In the genomic region with DNA sequence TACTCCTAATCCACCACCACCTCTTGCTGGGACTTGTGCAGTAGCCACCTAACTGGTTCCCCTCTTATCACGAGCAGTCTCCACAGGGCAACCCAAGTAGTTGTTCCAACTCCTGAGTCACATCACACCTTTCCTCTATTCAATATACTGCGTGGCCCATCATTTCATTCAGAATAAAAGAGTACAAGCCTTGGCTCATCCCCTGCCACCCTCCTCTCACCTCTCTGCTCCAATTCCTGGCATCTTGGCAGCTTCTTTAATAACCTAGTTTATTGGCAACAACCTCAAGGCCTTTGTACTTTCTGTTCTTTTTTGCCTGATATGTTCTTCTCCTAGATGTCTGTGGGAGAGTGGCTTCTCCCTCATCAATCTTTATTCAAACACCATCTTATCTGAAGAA, we compare ENCODE assay signal across 15 cellular contexts.
A peak's percentile ranks its signal among the peaks of the same experiment; 100 is the strongest.
DNase-seq lines count a peak whose midpoint lies in the region; ATAC-seq, FAIRE-seq and TF ChIP-seq lines count a peak whose summit lies in the region.
"Had no signal": no experiment of that assay in that cellular context is flagged by ENCODE, and none has a peak within 500 bp of the region (broad histone marks: within the 10 kb centered on the region; RNA-seq: fewer than 3 reads in every experiment).

No MANE protein-coding gene starts in this region.

- DNase-seq in HTR-8/SVneo (ENCODE audit: insufficient read length, low spot score): no peak
- DNase-seq in bronchial epithelial cell (ENCODE audit: low read depth): no peak
- no peak for DNase-seq in trophoblast cell
- no peak for DNase-seq in H54 (ENCODE audit: insufficient read length, low spot score)
- no peak for DNase-seq in dermis blood vessel endothelial cell
- DNase-seq: ACHN; CD4-positive, CD25-positive, alpha-beta regulatory T cell; DMS79 had no signal

- ATAC-seq in stimulated activated memory B cell treated with anti-CD40 and anti-IgM and Interleukin-4, amounts not matched to agents 10 μg/mL and 1 μg/mL and 100 μg/mL, for 72 hours: peak; percentile 36
- no peak for ATAC-seq in GM18517 (IDR thresholded peaks at IDR 0.05; ENCODE audit: unreplicated experiment)
- ATAC-seq: GM23338 had no signal

- H3K4me3 Mint-ChIP-seq in stimulated activated memory B cell treated with anti-CD40 and anti-IgM and Interleukin-4, amounts not matched to agents 10 μg/mL and 1 μg/mL and 100 μg/mL, for 72 hours: no peak overlapping the region
- H3K4me3 Mint-ChIP-seq: CD4-positive, CD25-positive, alpha-beta regulatory T cell; GM23338 had no signal

- no peak overlapping the region for H2AK5ac ChIP-seq in trophoblast cell (ENCODE audit: low read length)

- WGBS in trophoblast cell (ENCODE audit: extremely low coverage, insufficient coverage, insufficient read length): no CpG with 5 or more reads among the region's 2 CpGs

- H3K9me3 Mint-ChIP-seq in stimulated activated memory B cell treated with anti-CD40 and anti-IgM and Interleukin-4, amounts not matched to agents 10 μg/mL and 1 μg/mL and 100 μg/mL, for 72 hours: no peaks in the 10 kb centered on the region
- H3K9me3 Mint-ChIP-seq: CD4-positive, CD25-positive, alpha-beta regulatory T cell; GM23338 had no signal

- H3K27me3 ChIP-seq in bronchial epithelial cell (ENCODE audit: control insufficient read depth, insufficient read depth, low read length) (no peaks in the 10 kb centered on the region), trophoblast cell (ENCODE audit: insufficient read depth, low read length) (no peaks in the 10 kb centered on the region)
- H3K27me3 ChIP-seq: BLaER1 treated with 17β-estradiol and CSF1 and Interleukin-3, amounts not matched to agents 10 nM and 100 nM had no signal

- H2BK12ac ChIP-seq in trophoblast cell (ENCODE audit: low read length): peak overlapping the region; percentile 9

- no peak overlapping the region for H3K18ac ChIP-seq in trophoblast cell (ENCODE audit: low read length)

- FAIRE-seq in HTR-8/SVneo (lab: Jason Lieb, UNC): peak; percentile 52
- peak; percentile 40 for FAIRE-seq in bronchial epithelial cell (lab: Jason Lieb, UNC)
- FAIRE-seq in H54 (lab: Jason Lieb, UNC): no peak
- FAIRE-seq: G401.6, GM12891 had no signal

- no peak overlapping the region for H3K4me3 ChIP-seq in bronchial epithelial cell (ENCODE audit: low read depth, low read length)
- H3K4me3 ChIP-seq in trophoblast cell (ENCODE audit: low read depth, low read length): no peak overlapping the region
- H3K4me3 ChIP-seq: BLaER1 treated with 17β-estradiol and CSF1 and Interleukin-3, amounts not matched to agents 10 nM and 100 nM; GM23338; HAP-1 had no signal

- H3K4me1 Mint-ChIP-seq in stimulated activated memory B cell treated with anti-CD40 and anti-IgM and Interleukin-4, amounts not matched to agents 10 μg/mL and 1 μg/mL and 100 μg/mL, for 72 hours: no peaks in the 10 kb centered on the region
- H3K4me1 Mint-ChIP-seq: CD4-positive, CD25-positive, alpha-beta regulatory T cell had no signal

- H4K8ac ChIP-seq in trophoblast cell (ENCODE audit: low read depth, low read length): no peak overlapping the region

- H4K12ac ChIP-seq in trophoblast cell (ENCODE audit: low read depth, low read length): no peak overlapping the region

- H3K9me3 ChIP-seq in trophoblast cell (ENCODE audit: insufficient read depth, low read depth, low read length): no peaks in the 10 kb centered on the region
- H3K9me3 ChIP-seq: HAP-1 had no signal

- H3K4ac ChIP-seq in trophoblast cell (ENCODE audit: low read depth, low read length): no peak overlapping the region

- H3K79me1 ChIP-seq in trophoblast cell (ENCODE audit: low read length): no peaks in the 10 kb centered on the region

- H3K9ac ChIP-seq in trophoblast cell (ENCODE audit: low read length): no peak overlapping the region
- H3K9ac ChIP-seq: BLaER1 treated with 17β-estradiol and CSF1 and Interleukin-3, amounts not matched to agents 10 nM and 100 nM had no signal

- no peak for TF ChIP-seq CTCF in bronchial epithelial cell (IDR thresholded peaks at IDR 0.05; ENCODE audit: insufficient read depth, low read length, severe bottlenecking)

- H3K36me3 ChIP-seq in bronchial epithelial cell (ENCODE audit: control insufficient read depth, insufficient read depth, low read length): peaks cover 2% of the 10 kb centered on the region
- peaks cover 4 to 9% of the 10 kb centered on the region in 2 experiments for H3K36me3 ChIP-seq in trophoblast cell (ENCODE audit: control insufficient read depth in 1 of 2, insufficient read depth in 2 of 2, low read length in 2 of 2)
- H3K36me3 ChIP-seq: BLaER1 treated with 17β-estradiol and CSF1 and Interleukin-3, amounts not matched to agents 10 nM and 100 nM; HAP-1 had no signal

- no peak overlapping the region for H3K23ac ChIP-seq in trophoblast cell (ENCODE audit: low read length)

- H3K14ac ChIP-seq in trophoblast cell (ENCODE audit: low read length): no peak overlapping the region

- H2BK5ac ChIP-seq in trophoblast cell (ENCODE audit: low read depth, low read length, poor library complexity): no peak overlapping the region

- H3K4me2 ChIP-seq in trophoblast cell (ENCODE audit: low read length): no peak overlapping the region
- H3K4me2 ChIP-seq: BLaER1 treated with 17β-estradiol and CSF1 and Interleukin-3, amounts not matched to agents 10 nM and 100 nM; GM23338 had no signal

- H3K27ac Mint-ChIP-seq in stimulated activated memory B cell treated with anti-CD40 and anti-IgM and Interleukin-4, amounts not matched to agents 10 μg/mL and 1 μg/mL and 100 μg/mL, for 72 hours: no peak overlapping the region
- H3K27ac Mint-ChIP-seq: GM23338 had no signal

- H3K36me3 Mint-ChIP-seq in stimulated activated memory B cell treated with anti-CD40 and anti-IgM and Interleukin-4, amounts not matched to agents 10 μg/mL and 1 μg/mL and 100 μg/mL, for 72 hours: no peaks in the 10 kb centered on the region
- H3K36me3 Mint-ChIP-seq: CD4-positive, CD25-positive, alpha-beta regulatory T cell had no signal

- H3K79me2 ChIP-seq in trophoblast cell (ENCODE audit: control insufficient read depth, insufficient read depth, low read length, poor library complexity): peaks cover 3% of the 10 kb centered on the region

- TF ChIP-seq POLR2A in H54 (IDR thresholded peaks at IDR 0.05; ENCODE audit: low read depth, low read length): no peak

- H3K27ac ChIP-seq in trophoblast cell (ENCODE audit: low read depth, low read length): no peak overlapping the region
- H3K27ac ChIP-seq: BLaER1 treated with 17β-estradiol and CSF1 and Interleukin-3, amounts not matched to agents 10 nM and 100 nM had no signal

- no peaks in the 10 kb centered on the region for H3K4me1 ChIP-seq in trophoblast cell (ENCODE audit: control insufficient read depth in 1 of 2, insufficient read depth in 2 of 2, low read length in 2 of 2)
- H3K4me1 ChIP-seq: HAP-1 had no signal

- H2AFZ ChIP-seq in trophoblast cell (ENCODE audit: insufficient read depth, low read length, poor library complexity): no peak overlapping the region
- H2AFZ ChIP-seq: GM23338 had no signal

- H3K27me3 Mint-ChIP-seq in stimulated activated memory B cell treated with anti-CD40 and anti-IgM and Interleukin-4, amounts not matched to agents 10 μg/mL and 1 μg/mL and 100 μg/mL, for 72 hours: no peaks in the 10 kb centered on the region
- H3K27me3 Mint-ChIP-seq: CD4-positive, CD25-positive, alpha-beta regulatory T cell had no signal

- H4K91ac ChIP-seq in trophoblast cell (ENCODE audit: low read depth, low read length): no peak overlapping the region

- H2BK120ac ChIP-seq in trophoblast cell (ENCODE audit: insufficient read depth, low read length, poor library complexity): no peak overlapping the region
